1 cellular context compared by ENCODE assay signal in genomic region chr9:124489222-124489621, GRCh38.
A peak's percentile ranks its signal among the peaks of the same experiment; 100 is the strongest.
TF ChIP-seq lines count a peak whose summit lies in the region.

No MANE protein-coding gene starts in this region.

TF ChIP-seq in HepG2, 621 proteins besides CTCF, POLR2A, EP300 and RAD21:
- TF ChIP-seq JUNB (CRISPR knock-in tag; IDR thresholded peaks at IDR 0.05; ENCODE audit: borderline replicate concordance) (no peak), NONO (IDR thresholded peaks at IDR 0.05) (no peak), NONO (CRISPR knock-in tag; conservative IDR thresholded peaks at IDR 0.05) (0 out of 2 replicates have a peak, but pooled peaks have one; percentile 18), AGO2 (optimal IDR thresholded peaks at IDR 0.05; ENCODE audit: low read depth, low read length) (peak; percentile 70), POLR2G (IDR thresholded peaks at IDR 0.05; ENCODE audit: low read depth, low read length) (0 out of 2 replicates have a peak, but pooled peaks have one; percentile 0)
